ENCODE assay signal across 16 cellular contexts in genomic region chr19:16359964-16360363, GRCh38. TPM values are rescaled to one million over a fixed set of nuclear protein-coding genes. Genes with fewer than 3 reads are reported as not detected.
A peak's percentile ranks its signal among the peaks of the same experiment; 100 is the strongest.
DNase-seq lines count a peak whose midpoint lies in the region; ATAC-seq and TF ChIP-seq lines count a peak whose summit lies in the region.
"Had no signal": no experiment of that assay in that cellular context is flagged by ENCODE, and none has a peak within 500 bp of the region (broad histone marks: within the 10 kb centered on the region; RNA-seq: fewer than 3 reads in every experiment).

No MANE protein-coding gene starts in this region.

- DNase-seq in activated CD4-positive, CD25-positive, alpha-beta regulatory T cell treated with anti-CD3 and anti-CD28 coated beads, Interleukin-2, amount 50 U/mL, for 72 hours: no peak
- DNase-seq in activated naive CD4-positive, alpha-beta T cell treated with Interleukin-2 at 50 U/mL for 16 hours: no peak
- DNase-seq in activated CD8-positive, alpha-beta T cell treated with anti-CD3 and anti-CD28 coated beads, Interleukin-2, amount 10 ng/mL, durations not matched to agents 7 days and 5 days: no peak
- DNase-seq in stimulated activated effector memory CD8-positive, alpha-beta T cell treated with anti-CD3 and anti-CD28 coated beads, Interleukin-12 subunit alpha, Interleukin-12 subunit beta, amount 100 ng/mL, for 72 hours (ENCODE audit: low spot score in 2 of 2): no peak
- DNase-seq in dorsolateral prefrontal cortex: no peak
- DNase-seq: DMS79 treated with DMSO at 0.1 percent for 48 hours, GOT3, NCI-H1417, NCI-H1930, NCI-H510A had no signal

- TF ChIP-seq CTCF in dorsolateral prefrontal cortex (IDR thresholded peaks at IDR 0.05 in 54 of 56, conservative IDR thresholded peaks at IDR 0.05 in 2 of 56; ENCODE audit: low read depth in 1 of 56, partially characterized antibody in 56 of 56): no peak

- H3K4me1 Mint-ChIP-seq in activated naive CD4-positive, alpha-beta T cell treated with anti-CD3 and anti-CD28 coated beads, Interleukin-2, amount 50 U/mL, for 24 hours: peaks cover 90% of the 10 kb centered on the region
- H3K4me1 Mint-ChIP-seq in activated CD8-positive, alpha-beta T cell treated with anti-CD3 and anti-CD28 coated beads, Interleukin-2, amount 10 ng/mL, durations not matched to agents 7 days and 5 days (ENCODE audit: low read depth): peaks cover 81% of the 10 kb centered on the region
- H3K4me1 Mint-ChIP-seq in stimulated activated effector memory CD8-positive, alpha-beta T cell treated with anti-CD3 and anti-CD28 coated beads, Interleukin-12 subunit alpha, Interleukin-12 subunit beta, amount 100 ng/mL, for 72 hours: peaks cover 43% of the 10 kb centered on the region

- no peak overlapping the region for H3K27ac ChIP-seq in dorsolateral prefrontal cortex
- H3K27ac ChIP-seq: 22Rv1, C4-2B had no signal

- CTCF ChIA-PET in activated CD8-positive, alpha-beta T cell treated with anti-CD3 and anti-CD28 coated beads, Interleukin-2, amount 10 ng/mL, durations not matched to agents 7 days and 5 days (lab: Charles Lee): interaction anchor here (1.3 to 2.2 kb wide), 3 partner anchors 16 to 31 kb away, joined by 4 to 6 read pairs (median 6); no protein-coding TSS in a partner anchor

- H3K4me3 ChIP-seq in dorsolateral prefrontal cortex: no peak overlapping the region

- ATAC-seq in activated CD4-positive, CD25-positive, alpha-beta regulatory T cell treated with anti-CD3 and anti-CD28 coated beads, Interleukin-2, amount 50 U/mL, for 24 hours: peak; percentile 64 to 86
- no peak for ATAC-seq in activated CD8-positive, alpha-beta T cell treated with anti-CD3 and anti-CD28 coated beads, Interleukin-2, amount 10 ng/mL, durations not matched to agents 7 days and 5 days
- peak; percentile 62 for ATAC-seq in stimulated activated effector memory CD8-positive, alpha-beta T cell treated with anti-CD3 and anti-CD28 coated beads, Interleukin-12 subunit alpha, Interleukin-12 subunit beta, amount 100 ng/mL, for 72 hours
- ATAC-seq in GM19397 (IDR thresholded peaks at IDR 0.05; ENCODE audit: unreplicated experiment): no peak

- intact Hi-C loops in dorsolateral prefrontal cortex (cut with DNase I): no loop called here

- H3K36me3 Mint-ChIP-seq in activated naive CD4-positive, alpha-beta T cell treated with anti-CD3 and anti-CD28 coated beads, Interleukin-2, amount 50 U/mL, for 24 hours: peaks cover 1% of the 10 kb centered on the region
- H3K36me3 Mint-ChIP-seq in activated CD8-positive, alpha-beta T cell treated with anti-CD3 and anti-CD28 coated beads, Interleukin-2, amount 10 ng/mL, durations not matched to agents 7 days and 5 days (ENCODE audit: low read depth): peaks cover 49% of the 10 kb centered on the region
- peaks cover 37% of the 10 kb centered on the region for H3K36me3 Mint-ChIP-seq in stimulated activated effector memory CD8-positive, alpha-beta T cell treated with anti-CD3 and anti-CD28 coated beads, Interleukin-12 subunit alpha, Interleukin-12 subunit beta, amount 100 ng/mL, for 72 hours

- H3K9me3 Mint-ChIP-seq in activated naive CD4-positive, alpha-beta T cell treated with anti-CD3 and anti-CD28 coated beads, Interleukin-2, amount 50 U/mL, for 24 hours: no peaks in the 10 kb centered on the region
- no peaks in the 10 kb centered on the region for H3K9me3 Mint-ChIP-seq in activated CD8-positive, alpha-beta T cell treated with anti-CD3 and anti-CD28 coated beads, Interleukin-2, amount 10 ng/mL, durations not matched to agents 7 days and 5 days (ENCODE audit: insufficient read depth)
- no peaks in the 10 kb centered on the region for H3K9me3 Mint-ChIP-seq in stimulated activated effector memory CD8-positive, alpha-beta T cell treated with anti-CD3 and anti-CD28 coated beads, Interleukin-12 subunit alpha, Interleukin-12 subunit beta, amount 100 ng/mL, for 72 hours
- H3K9me3 Mint-ChIP-seq: IgD-negative memory B cell had no signal

- H3K27me3 Mint-ChIP-seq in activated naive CD4-positive, alpha-beta T cell treated with anti-CD3 and anti-CD28 coated beads, Interleukin-2, amount 50 U/mL, for 24 hours: no peaks in the 10 kb centered on the region
- H3K27me3 Mint-ChIP-seq in activated CD8-positive, alpha-beta T cell treated with anti-CD3 and anti-CD28 coated beads, Interleukin-2, amount 10 ng/mL, durations not matched to agents 7 days and 5 days (ENCODE audit: low read depth): peaks cover 8% of the 10 kb centered on the region
- H3K27me3 Mint-ChIP-seq: IgD-negative memory B cell had no signal

- H3K27me3 ChIP-seq in dorsolateral prefrontal cortex: no peaks in the 10 kb centered on the region

- H3K27ac Mint-ChIP-seq in activated naive CD4-positive, alpha-beta T cell treated with anti-CD3 and anti-CD28 coated beads, Interleukin-2, amount 50 U/mL, for 24 hours: no peak overlapping the region
- H3K27ac Mint-ChIP-seq in activated CD8-positive, alpha-beta T cell treated with anti-CD3 and anti-CD28 coated beads, Interleukin-2, amount 10 ng/mL, durations not matched to agents 7 days and 5 days: peak overlapping the region; percentile 20
- no peak overlapping the region for H3K27ac Mint-ChIP-seq in stimulated activated effector memory CD8-positive, alpha-beta T cell treated with anti-CD3 and anti-CD28 coated beads, Interleukin-12 subunit alpha, Interleukin-12 subunit beta, amount 100 ng/mL, for 72 hours

- POLR2A ChIA-PET in activated CD8-positive, alpha-beta T cell treated with anti-CD3 and anti-CD28 coated beads, Interleukin-2, amount 10 ng/mL, durations not matched to agents 7 days and 5 days (lab: Charles Lee): interaction anchor here (22.4 kb wide), 1 partner anchor 31 kb away, joined by 556 read pairs; the partner anchor contains the start of gene KLF2

- peak overlapping the region; percentile 51 for H3K4me3 Mint-ChIP-seq in activated naive CD4-positive, alpha-beta T cell treated with anti-CD3 and anti-CD28 coated beads, Interleukin-2, amount 50 U/mL, for 24 hours
- H3K4me3 Mint-ChIP-seq in activated CD8-positive, alpha-beta T cell treated with anti-CD3 and anti-CD28 coated beads, Interleukin-2, amount 10 ng/mL, durations not matched to agents 7 days and 5 days: no peak overlapping the region
- H3K4me3 Mint-ChIP-seq in stimulated activated effector memory CD8-positive, alpha-beta T cell treated with anti-CD3 and anti-CD28 coated beads, Interleukin-12 subunit alpha, Interleukin-12 subunit beta, amount 100 ng/mL, for 72 hours: no peak overlapping the region

RNA-seq across cellular contexts. Expression of gene KLF2, which starts 35.3 kb away (rescaled TPM):
- 100 to 1,000 TPM in 1 of 2 experiments, 10 to 100 TPM in 1; 96.0 to 100 TPM for total RNA-seq in activated CD8-positive, alpha-beta T cell treated with anti-CD3 and anti-CD28 coated beads, Interleukin-2, amount 10 ng/mL, durations not matched to agents 7 days and 5 days
- total RNA-seq in dorsolateral prefrontal cortex: 10 to 100 TPM in 102 of 120 experiments, 1 to 10 TPM in 18; 5.2 to 50.8 (median 15.6) TPM

Comparison
In these comparisons a context has a peak if more than half of its experiments do, and no peak if none do; other contexts are left out.
1. ATAC-seq: peak in activated CD4-positive, CD25-positive, alpha-beta regulatory T cell treated with anti-CD3 and anti-CD28 coated beads, Interleukin-2, amount 50 U/mL, for 24 hours (2 of 2) and stimulated activated effector memory CD8-positive, alpha-beta T cell treated with anti-CD3 and anti-CD28 coated beads, Interleukin-12 subunit alpha, Interleukin-12 subunit beta, amount 100 ng/mL, for 72 hours (single experiment); none in activated CD8-positive, alpha-beta T cell treated with anti-CD3 and anti-CD28 coated beads, Interleukin-2, amount 10 ng/mL, durations not matched to agents 7 days and 5 days (single experiment) and GM19397 (single experiment).